10 cellular contexts compared by ENCODE assay signal in genomic region chr15:48872632-48873031, GRCh38.
"Had no signal": no experiment of that assay in that cellular context is flagged by ENCODE, and none has a peak within 500 bp of the region (broad histone marks: within the 10 kb centered on the region; RNA-seq: fewer than 3 reads in every experiment).

No MANE protein-coding gene starts in this region.

- ATAC-seq: HepG2 had no signal

- H3K4me2 ChIP-seq: KMS-11 had no signal

- H3K4me3 Mint-ChIP-seq: IgD-negative memory B cell had no signal

- H3K27ac ChIP-seq: HL-60, KMS-11 had no signal

- H3K9ac ChIP-seq: KMS-11 had no signal

- H3K36me3 Mint-ChIP-seq: IgD-negative memory B cell had no signal

- FAIRE-seq: HepG2, HTR-8/SVneo had no signal

- DNase-seq: IMR-90, Karpas-422, Kasumi-1, KBM-7, KG1 had no signal
